Comparison of ENCODE assay signal across 4 cellular contexts in genomic region chr3:187396661-187397060, GRCh38. TPM values are rescaled to one million over a fixed set of nuclear protein-coding genes. Genes with fewer than 3 reads are reported as not detected.
"Had no signal": no experiment of that assay in that cellular context is flagged by ENCODE, and none has a peak within 500 bp of the region (broad histone marks: within the 10 kb centered on the region; RNA-seq: fewer than 3 reads in every experiment).

No MANE protein-coding gene starts in this region.

- H3K4me3 ChIP-seq: GM12878 had no signal

- ATAC-seq: GM12878 had no signal

- DNase-seq: GDM1, GF-D8 had no signal

RNA-seq across cellular contexts. Expression of gene RTP4, which starts 28.5 kb away (rescaled TPM):
- total RNA-seq: G401 had no signal
